ENCODE assay signal across 10 cellular contexts in the genomic region with DNA sequence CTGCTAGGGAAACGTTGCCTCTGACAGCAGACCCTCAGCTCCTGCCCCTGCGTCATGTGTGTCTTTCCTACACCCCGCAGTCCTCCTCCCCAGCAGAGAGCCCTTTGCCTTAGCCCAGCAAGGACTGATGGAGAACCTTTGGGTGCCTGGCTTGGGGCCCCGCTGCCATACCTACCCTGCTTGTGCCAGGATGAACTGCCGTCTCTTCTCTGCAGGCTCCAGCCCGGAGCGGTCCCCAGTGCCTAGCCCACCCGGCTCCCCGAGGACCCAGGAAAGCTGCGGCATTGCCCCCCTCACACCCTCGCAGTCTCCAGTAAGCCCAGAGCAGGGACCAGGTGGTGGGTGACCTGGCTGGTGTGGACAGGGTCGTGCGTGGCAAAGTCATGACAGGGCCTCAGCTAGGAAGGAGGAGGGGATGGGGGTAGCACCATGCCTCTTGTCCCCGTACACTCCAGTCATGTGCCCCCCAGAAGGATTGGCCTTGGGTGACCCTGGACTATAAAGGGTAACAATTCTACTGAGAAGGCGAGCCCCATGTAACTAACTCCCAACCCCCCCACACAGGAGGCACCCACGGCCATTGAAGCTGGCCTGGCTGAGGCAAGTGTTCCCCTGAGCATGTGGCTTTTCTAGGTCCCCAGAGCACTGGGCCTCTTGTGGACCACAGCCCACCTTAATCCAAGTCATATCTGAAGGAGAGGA. TPM values are rescaled to one million over a fixed set of nuclear protein-coding genes. Genes with fewer than 3 reads are reported as not detected.
"Had no signal": no experiment of that assay in that cellular context is flagged by ENCODE, and none has a peak within 500 bp of the region (broad histone marks: within the 10 kb centered on the region; RNA-seq: fewer than 3 reads in every experiment).

No MANE protein-coding gene starts in this region.

- ATAC-seq: stimulated activated memory B cell treated with anti-CD40 and anti-IgM and Interleukin-4, amounts not matched to agents 10 μg/mL and 1 μg/mL and 100 μg/mL, for 72 hours had no signal

- H3K4me3 Mint-ChIP-seq: activated naive CD8-positive, alpha-beta T cell treated with anti-CD3 and anti-CD28 coated beads for 36 hours; memory B cell; stimulated activated memory B cell treated with anti-CD40 and anti-IgM and Interleukin-4, amounts not matched to agents 10 μg/mL and 1 μg/mL and 100 μg/mL, for 72 hours had no signal

- H3K4me3 ChIP-seq: smooth muscle cell had no signal

- DNase-seq: activated CD4-positive, CD25-positive, alpha-beta regulatory T cell; activated gamma-delta T cell; activated naive CD8-positive, alpha-beta T cell treated with anti-CD3 and anti-CD28 coated beads for 36 hours; activated T-cell treated with anti-CD3 and anti-CD28 coated beads, Interleukin-2, amount 50 U/mL, for 1 hour; anterior cingulate cortex; retina; T-helper 2 cell had no signal

- H3K9me3 Mint-ChIP-seq: activated naive CD8-positive, alpha-beta T cell treated with anti-CD3 and anti-CD28 coated beads for 36 hours; memory B cell; stimulated activated memory B cell treated with anti-CD40 and anti-IgM and Interleukin-4, amounts not matched to agents 10 μg/mL and 1 μg/mL and 100 μg/mL, for 72 hours had no signal

- H3K27ac Mint-ChIP-seq: activated naive CD8-positive, alpha-beta T cell treated with anti-CD3 and anti-CD28 coated beads for 36 hours; memory B cell; stimulated activated memory B cell treated with anti-CD40 and anti-IgM and Interleukin-4, amounts not matched to agents 10 μg/mL and 1 μg/mL and 100 μg/mL, for 72 hours had no signal

- H3K4me2 ChIP-seq: smooth muscle cell had no signal

RNA-seq across cellular contexts. Expression of a gene that starts 8.3 kb away (rescaled TPM):
- total RNA-seq: activated naive CD8-positive, alpha-beta T cell treated with anti-CD3 and anti-CD28 coated beads for 36 hours had no signal

RNA-seq across cellular contexts. Expression of a gene that starts 28.4 kb away (rescaled TPM):
- total RNA-seq: activated naive CD8-positive, alpha-beta T cell treated with anti-CD3 and anti-CD28 coated beads for 36 hours; smooth muscle cell had no signal
